22 cellular contexts compared by ENCODE assay signal in the genomic region with DNA sequence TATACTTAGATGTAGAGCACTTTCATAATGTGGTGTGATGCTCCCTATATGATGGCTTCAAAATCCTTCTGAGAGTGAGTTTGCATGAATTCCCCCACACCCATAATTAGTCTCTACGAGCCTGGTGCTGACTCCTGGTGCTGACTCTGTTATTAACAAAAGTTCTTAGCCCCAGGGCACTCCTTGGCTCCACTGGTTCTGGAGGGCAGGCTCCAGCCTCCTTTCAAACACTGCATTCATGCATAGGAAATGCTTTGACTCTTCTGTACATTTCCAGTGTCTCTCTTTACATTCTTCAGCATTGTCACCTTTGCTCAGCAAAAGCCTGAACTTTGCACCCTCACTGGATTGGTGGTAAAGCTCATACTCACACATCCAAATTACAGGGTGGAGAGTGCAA.
"Had no signal": no experiment of that assay in that cellular context is flagged by ENCODE, and none has a peak within 500 bp of the region (broad histone marks: within the 10 kb centered on the region; RNA-seq: fewer than 3 reads in every experiment).

No MANE protein-coding gene starts in this region.

- ATAC-seq: heart left ventricle; left lung; naive thymus-derived CD4-positive, alpha-beta T cell; psoas muscle; sciatic nerve; stimulated activated naive B cell treated with anti-CD40 and anti-IgM and Interleukin-4, amounts not matched to agents 10 μg/mL and 1 μg/mL and 100 μg/mL, for 72 hours; stimulated activated naive CD8-positive, alpha-beta T cell treated with anti-CD3 and anti-CD28 coated beads, Interleukin-15, amount 100 ng/mL, for 72 hours had no signal

- H3K36me3 ChIP-seq: heart left ventricle, left lung, neutrophil, thoracic aorta, transverse colon had no signal

- H3K36me3 Mint-ChIP-seq: naive thymus-derived CD4-positive, alpha-beta T cell; stimulated activated naive B cell treated with anti-CD40 and anti-IgM and Interleukin-4, amounts not matched to agents 10 μg/mL and 1 μg/mL and 100 μg/mL, for 72 hours had no signal

- H3K9me3 Mint-ChIP-seq: naive thymus-derived CD4-positive, alpha-beta T cell; nephron progenitor cell; stimulated activated naive B cell treated with anti-CD40 and anti-IgM and Interleukin-4, amounts not matched to agents 10 μg/mL and 1 μg/mL and 100 μg/mL, for 72 hours; stimulated activated naive CD8-positive, alpha-beta T cell treated with anti-CD3 and anti-CD28 coated beads, Interleukin-15, amount 100 ng/mL, for 72 hours had no signal

- H3K4me1 ChIP-seq: left lung, psoas muscle had no signal

- H3K4me1 Mint-ChIP-seq: naive thymus-derived CD4-positive, alpha-beta T cell; stimulated activated naive B cell treated with anti-CD40 and anti-IgM and Interleukin-4, amounts not matched to agents 10 μg/mL and 1 μg/mL and 100 μg/mL, for 72 hours; stimulated activated naive CD8-positive, alpha-beta T cell treated with anti-CD3 and anti-CD28 coated beads, Interleukin-15, amount 100 ng/mL, for 72 hours had no signal

- H3K4me3 ChIP-seq: dorsolateral prefrontal cortex, heart left ventricle, left lung, lung, psoas muscle, thoracic aorta, transverse colon had no signal

- H3K27ac ChIP-seq: dorsolateral prefrontal cortex, heart left ventricle, left lung, neutrophil, psoas muscle, thoracic aorta, transverse colon had no signal

- DNase-seq: cortex of kidney; dorsolateral prefrontal cortex; effector CD8-positive, alpha-beta T cell; foreskin melanocyte; heart left ventricle; hippocampal formation; kidney glomerular epithelial cell; left lung; naive thymus-derived CD4-positive, alpha-beta T cell; nephron progenitor cell; psoas muscle; retina; stimulated activated CD4-positive, alpha-beta T cell treated with anti-CD3 and anti-CD28 coated beads, Interleukin-2, amount 100 ng/mL, for 24 hours; stimulated activated CD4-positive, alpha-beta T cell treated with anti-CD3 and anti-CD28 coated beads, Interleukin-4, amount 100 ng/mL, for 4 hours; stimulated activated naive B cell treated with anti-CD40 and anti-IgM and Interleukin-4, amounts not matched to agents 10 μg/mL and 1 μg/mL and 100 μg/mL, for 72 hours; stimulated activated naive CD8-positive, alpha-beta T cell treated with anti-CD3 and anti-CD28 coated beads, Interleukin-15, amount 100 ng/mL, for 72 hours; transverse colon had no signal

- H3K27me3 ChIP-seq: heart left ventricle, left lung, neutrophil, transverse colon had no signal

- FAIRE-seq: urothelium cell line had no signal

- H3K4me3 Mint-ChIP-seq: naive thymus-derived CD4-positive, alpha-beta T cell; nephron progenitor cell; stimulated activated naive B cell treated with anti-CD40 and anti-IgM and Interleukin-4, amounts not matched to agents 10 μg/mL and 1 μg/mL and 100 μg/mL, for 72 hours; stimulated activated naive CD8-positive, alpha-beta T cell treated with anti-CD3 and anti-CD28 coated beads, Interleukin-15, amount 100 ng/mL, for 72 hours had no signal

- H3K9me3 ChIP-seq: heart left ventricle, left lung, neutrophil, psoas muscle, thoracic aorta, transverse colon had no signal

- H3K27ac Mint-ChIP-seq: naive thymus-derived CD4-positive, alpha-beta T cell; nephron progenitor cell; stimulated activated naive B cell treated with anti-CD40 and anti-IgM and Interleukin-4, amounts not matched to agents 10 μg/mL and 1 μg/mL and 100 μg/mL, for 72 hours; stimulated activated naive CD8-positive, alpha-beta T cell treated with anti-CD3 and anti-CD28 coated beads, Interleukin-15, amount 100 ng/mL, for 72 hours had no signal
